ENCODE assay signal across 10 cellular contexts in the genomic region with DNA sequence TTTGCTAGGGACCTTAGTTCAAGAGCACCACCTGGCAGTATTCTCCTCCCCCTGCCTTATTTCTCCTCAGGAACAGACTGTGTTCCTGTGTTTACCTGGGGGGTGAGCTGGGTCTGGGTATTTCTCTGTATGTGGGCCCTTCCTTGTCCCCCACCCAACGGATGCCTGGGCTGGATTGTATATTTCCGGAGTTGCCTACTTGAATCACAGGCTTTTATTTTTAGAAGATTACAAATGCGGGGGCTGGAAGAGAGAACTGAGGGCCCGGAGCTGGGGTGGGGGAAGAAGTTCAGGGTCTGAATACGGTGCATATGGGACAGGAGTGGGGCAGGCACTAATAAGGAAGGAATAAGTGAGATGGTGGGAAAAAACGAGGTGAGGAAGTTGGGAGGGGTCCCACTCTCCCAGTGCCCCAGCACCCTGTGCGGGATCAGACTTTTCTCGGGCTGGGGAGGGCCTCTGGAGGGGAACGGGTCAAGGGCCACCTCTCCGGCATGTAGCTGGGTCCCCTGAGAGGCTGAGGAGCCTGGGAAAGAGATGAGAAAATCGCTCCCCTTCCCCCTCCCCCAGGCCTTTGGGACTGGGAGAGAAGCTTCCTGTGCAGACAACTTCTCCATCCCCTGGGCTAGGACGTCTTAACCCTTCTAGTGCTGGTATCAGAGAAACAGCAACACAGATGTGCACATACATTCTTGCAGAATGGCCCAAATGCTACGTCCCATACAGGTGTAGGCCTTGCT. TPM values are rescaled to one million over a fixed set of nuclear protein-coding genes. Genes with fewer than 3 reads are reported as not detected.
DNase-seq lines count a peak whose midpoint lies in the region; TF ChIP-seq lines count a peak whose summit lies in the region.
"Had no signal": no experiment of that assay in that cellular context is flagged by ENCODE, and none has a peak within 500 bp of the region (broad histone marks: within the 10 kb centered on the region; RNA-seq: fewer than 3 reads in every experiment).

No MANE protein-coding gene starts in this region.

- WGBS in stomach, 5 donors, result 36 to 63% (median 56%) methylated on average over 13 of the region's 13 CpGs

- no peak for TF ChIP-seq CTCF in brain microvascular endothelial cell (IDR thresholded peaks at IDR 0.05; ENCODE audit: low read depth, low read length, missing control alignments)
- TF ChIP-seq CTCF in stomach (IDR thresholded peaks at IDR 0.05), result no peak
- no peak for TF ChIP-seq CTCF in PC-9 (conservative IDR thresholded peaks at IDR 0.05)

- TF ChIP-seq EP300 in stomach (IDR thresholded peaks at IDR 0.05), result no peak

- in situ Hi-C loops in brain microvascular endothelial cell (cut with HindIII; ENCODE audit: low pct_ligation_motif_present, low sequenced_read_pairs), result no loop called here

- no peaks in the 10 kb centered on the region for H3K9me2 ChIP-seq in PC-9 (ENCODE audit: insufficient read depth)

- peaks cover 36% of the 10 kb centered on the region for H3K27me3 Mint-ChIP-seq in activated CD4-positive, alpha-beta memory T cell treated with anti-CD3 and anti-CD28 coated beads, Interleukin-2, amount 10 ng/mL, durations not matched to agents 7 days and 5 days

- no peaks in the 10 kb centered on the region for H3K36me3 Mint-ChIP-seq in activated CD4-positive, alpha-beta memory T cell treated with anti-CD3 and anti-CD28 coated beads, Interleukin-2, amount 10 ng/mL, durations not matched to agents 7 days and 5 days (ENCODE audit: low read depth)

- intact Hi-C loops in stomach (cut with DNase I; ENCODE audit: low total_unique reads) (no loop called here), PC-9 (cut with micrococcal nuclease; ENCODE audit: unreplicated experiment) (no loop called here)

- no peak overlapping the region for H3K4me2 ChIP-seq in PC-9

- H3K27ac Mint-ChIP-seq in activated CD4-positive, alpha-beta memory T cell treated with anti-CD3 and anti-CD28 coated beads, Interleukin-2, amount 10 ng/mL, durations not matched to agents 7 days and 5 days, result no peak overlapping the region

- H4K20me1 ChIP-seq in PC-9 (ENCODE audit: insufficient read depth), result no peaks in the 10 kb centered on the region

- H3K36me3 ChIP-seq in H7 (replicated peaks; ENCODE audit: control insufficient read depth, insufficient read depth, low read length) (peaks cover 1% of the 10 kb centered on the region; the same call in 1 of the 2 replicates), brain microvascular endothelial cell (replicated peaks) (no peaks in the 10 kb centered on the region), stomach (no peaks in the 10 kb centered on the region), PC-9 (ENCODE audit: low read depth) (no peaks in the 10 kb centered on the region)

- peaks cover 38% of the 10 kb centered on the region for H3F3A ChIP-seq in PC-9 (ENCODE audit: insufficient read depth, low read depth)

- peaks cover 16 to 50% (median 34%) of the 10 kb centered on the region in 4 donors for H3K4me1 ChIP-seq in stomach
- peaks cover 44% of the 10 kb centered on the region for H3K4me1 ChIP-seq in PC-9 (replicated peaks; ENCODE audit: insufficient read depth)

- H3K79me2 ChIP-seq in PC-9 (ENCODE audit: low read depth), result no peaks in the 10 kb centered on the region

- H3K4me3 ChIP-seq in H7 (ENCODE audit: insufficient read depth, low read depth, low read length) (no peak overlapping the region), brain microvascular endothelial cell (ENCODE audit: low read depth, low read length) (peak overlapping the region; percentile 27), stomach (no peak overlapping the region), PC-9 (no peak overlapping the region)

- peaks cover 3% of the 10 kb centered on the region for H3K4me1 Mint-ChIP-seq in activated CD4-positive, alpha-beta memory T cell treated with anti-CD3 and anti-CD28 coated beads, Interleukin-2, amount 10 ng/mL, durations not matched to agents 7 days and 5 days

- H3K27ac ChIP-seq in brain microvascular endothelial cell, result peak overlapping the region; percentile 13
- H3K27ac ChIP-seq in stomach, result peak overlapping the region; percentile 9 to 41 (median 23)
- no peak overlapping the region for H3K27ac ChIP-seq in PC-9

- H3K9me3 ChIP-seq in stomach, result no peaks in the 10 kb centered on the region
- H3K9me3 ChIP-seq in PC-9 (ENCODE audit: insufficient read depth, low read depth), result no peaks in the 10 kb centered on the region

- DNase-seq in H7, result peak; percentile 56
- DNase-seq in brain microvascular endothelial cell, result peak; percentile 62
- peak; percentile 81 for DNase-seq in islet precursor cell
- no peak for DNase-seq in stomach
- no peak for DNase-seq in occipital lobe (lab: John Stamatoyannopoulos, UW)
- no peak for DNase-seq in PC-9
- no peak for DNase-seq in NCI-H2171 (lab: John Stamatoyannopoulos, UW)
- DNase-seq in activated CD4-positive, alpha-beta memory T cell treated with anti-CD3 and anti-CD28 coated beads, Interleukin-2, amount 10 ng/mL, durations not matched to agents 7 days and 5 days, result no peak
- DNase-seq: activated naive CD4-positive, alpha-beta T cell treated with anti-CD3 and anti-CD28 coated beads, Interleukin-2, amount 50 U/mL, for 16 hours; NCI-H1694 had no signal

- POLR2A ChIA-PET in PC-9 (lab: Charles Lee; ENCODE audit: unreplicated experiment), result interaction anchor here (0.6 kb wide), 2 partner anchors 50 to 125 kb away, joined by 3 to 6 read pairs; no protein-coding TSS in a partner anchor
- POLR2A ChIA-PET in activated CD4-positive, alpha-beta memory T cell treated with anti-CD3 and anti-CD28 coated beads, Interleukin-2, amount 10 ng/mL, durations not matched to agents 7 days and 5 days (lab: Charles Lee), result interaction anchor here (1.2 kb wide), 1 partner anchor 14 kb away, joined by 3 read pairs; no protein-coding TSS in a partner anchor

- no TSS peak for BruUV-seq in PC-9 (replicated peaks; lab: Mats Ljungman, UMichigan)

- H3K9me3 Mint-ChIP-seq in activated CD4-positive, alpha-beta memory T cell treated with anti-CD3 and anti-CD28 coated beads, Interleukin-2, amount 10 ng/mL, durations not matched to agents 7 days and 5 days, result no peaks in the 10 kb centered on the region

- no peak overlapping the region for H2AFZ ChIP-seq in PC-9

- no peaks in the 10 kb centered on the region for H3K27me3 ChIP-seq in H7 (ENCODE audit: control insufficient read depth, insufficient read depth, low read length)
- no peaks in the 10 kb centered on the region for H3K27me3 ChIP-seq in brain microvascular endothelial cell (replicated peaks)
- H3K27me3 ChIP-seq in stomach, result peaks cover 0 to 23% (median 0%) of the 10 kb centered on the region in 3 donors
- no peaks in the 10 kb centered on the region for H3K27me3 ChIP-seq in PC-9 (ENCODE audit: insufficient read depth, low read depth)

- CTCF ChIA-PET in PC-9 (lab: Charles Lee), result interaction anchor here (0.6 kb wide), 1 partner anchor 15 kb away, joined by 10 read pairs; no protein-coding TSS in a partner anchor
- CTCF ChIA-PET in activated CD4-positive, alpha-beta memory T cell treated with anti-CD3 and anti-CD28 coated beads, Interleukin-2, amount 10 ng/mL, durations not matched to agents 7 days and 5 days (lab: Charles Lee), result interaction anchor here (1.6 to 1.8 kb wide), 2 partner anchors 43 to 143 kb away, joined by 3 to 4 read pairs; no protein-coding TSS in a partner anchor

- no peak overlapping the region for H3K4me3 Mint-ChIP-seq in activated CD4-positive, alpha-beta memory T cell treated with anti-CD3 and anti-CD28 coated beads, Interleukin-2, amount 10 ng/mL, durations not matched to agents 7 days and 5 days

- no peak for TF ChIP-seq POLR2A in stomach (IDR thresholded peaks at IDR 0.05)

RNA-seq across cellular contexts. Expression of a gene that starts 42.1 kb away (rescaled TPM):
- 66.8 and 67.1 TPM in 2 replicates for total RNA-seq in H7 (2014; rRNA removed; shearing (Covaris generic))
- 10 to 100 TPM; 35.3 to 96.9 (median 79.1) TPM for total RNA-seq in stomach
- polyA plus RNA-seq in stomach, result 10 to 100 TPM in 2 of 3 donors, 1 to 10 TPM in 1; 8.7 to 20.9 (median 10.6) TPM
- 27.0 TPM for total RNA-seq in occipital lobe
- 88.5 and 101 TPM in 2 replicates for total RNA-seq in PC-9 (2021)
- not detected for total RNA-seq in activated CD4-positive, alpha-beta memory T cell treated with anti-CD3 and anti-CD28 coated beads, Interleukin-2, amount 10 ng/mL, durations not matched to agents 7 days and 5 days

Comparison
In these comparisons a context has a peak if more than half of its experiments do, and no peak if none do; other contexts are left out.
1. DNase-seq: peak in H7 (single experiment), brain microvascular endothelial cell (single experiment) and islet precursor cell (single experiment); none in stomach (single experiment), occipital lobe (single experiment), PC-9 (0 of 2), NCI-H2171 (single experiment) and activated CD4-positive, alpha-beta memory T cell treated with anti-CD3 and anti-CD28 coated beads, Interleukin-2, amount 10 ng/mL, durations not matched to agents 7 days and 5 days (single experiment).
2. RNA of a gene that starts 42.1 kb away (total RNA-seq): 88.5 to 101 TPM in PC-9, 35.3 to 96.9 TPM in stomach, 66.8 to 67.1 TPM in H7 and 27.0 TPM in occipital lobe (single experiment); not detected in activated CD4-positive, alpha-beta memory T cell treated with anti-CD3 and anti-CD28 coated beads, Interleukin-2, amount 10 ng/mL, durations not matched to agents 7 days and 5 days; every median in the first group is over 10 times any median in the second.